Comparison of ENCODE assay signal across 23 cellular contexts in genomic region chr2:26914286-26914962, GRCh38. TPM values are rescaled to one million over a fixed set of nuclear protein-coding genes. Genes with fewer than 3 reads are reported as not detected.
DNase-seq lines count a peak whose midpoint lies in the region; ATAC-seq and TF ChIP-seq lines count a peak whose summit lies in the region.
"Had no signal": no experiment of that assay in that cellular context is flagged by ENCODE, and none has a peak within 500 bp of the region (broad histone marks: within the 10 kb centered on the region; RNA-seq: fewer than 3 reads in every experiment).

No MANE protein-coding gene starts in this region.

- H3K27me3 ChIP-seq in HUES48 (ENCODE audit: control insufficient read depth, insufficient read depth, low read length) = peaks cover 4% of the 10 kb centered on the region; the same call in 1 of the 2 replicates
- H3K27me3 ChIP-seq: tibial nerve had no signal

- DNase-seq in WTC11 (ENCODE audit: low spot score) (peak; percentile 35), iPS-NIHi11 (ENCODE audit: low spot score) (peak; percentile 67), substantia nigra (lab: John Stamatoyannopoulos, UW) (no peak), NCI-H187 treated with DMSO at 0.1 percent for 48 hours (lab: John Stamatoyannopoulos, UW) (no peak)
- DNase-seq: AML-193; DND-41; HCEC 1CT; Karpas-422; naive thymus-derived CD8-positive, alpha-beta T cell; NCI-H2029; NCI-H446 treated with DMSO at 0.1 percent for 48 hours; stimulated activated naive CD4-positive, alpha-beta T cell treated with Interleukin-2 at 50 U/mL for 16 hours had no signal

- CTCF ChIA-PET in WTC11 (lab: Charles Lee) = interaction anchor here (1.0 to 1.9 kb wide), 4 partner anchors 8 to 102 kb away, joined by 3 to 7 read pairs (median 6); no protein-coding TSS in a partner anchor

- H3K27me3 Mint-ChIP-seq in WTC11 (ENCODE audit: low read depth) = peaks cover 3% of the 10 kb centered on the region; the same call in 1 of the 2 replicates

- H3K9ac ChIP-seq in HUES48 (ENCODE audit: low read depth, low read length) = no peak overlapping the region

- no peak for TF ChIP-seq CTCF in WTC11 (IDR thresholded peaks at IDR 0.05)

- no peak overlapping the region for H3K27ac Mint-ChIP-seq in WTC11
- H3K27ac Mint-ChIP-seq: activated T-helper 17 cell treated with anti-CD3 and anti-CD28 coated beads, Interleukin-2, amount 50 U/mL, for 72 hours; dendritic cell treated with granulocyte-macrophage colony-stimulating factor and Interleukin-4, amounts not matched to agents 40 ng/mL and 50 ng/mL, for 4 days; memory B cell; naive thymus-derived CD8-positive, alpha-beta T cell had no signal

- no peaks in the 10 kb centered on the region for H3K36me3 ChIP-seq in HUES48 (ENCODE audit: control insufficient read depth, insufficient read depth, low read length)
- H3K36me3 ChIP-seq: breast epithelium, tibial nerve had no signal

- ATAC-seq in WTC11 (peak; percentile 76), HG03571 (IDR thresholded peaks at IDR 0.05; ENCODE audit: unreplicated experiment) (no peak), GM21367 (IDR thresholded peaks at IDR 0.05; ENCODE audit: unreplicated experiment) (no peak)
- ATAC-seq: activated T-helper 17 cell treated with anti-CD3 and anti-CD28 coated beads, Interleukin-2, amount 50 U/mL, for 72 hours; naive thymus-derived CD8-positive, alpha-beta T cell had no signal

- H3K4me1 Mint-ChIP-seq in WTC11 = peaks cover 24% of the 10 kb centered on the region
- H3K4me1 Mint-ChIP-seq: activated T-helper 17 cell treated with anti-CD3 and anti-CD28 coated beads, Interleukin-2, amount 50 U/mL, for 72 hours; memory B cell; naive thymus-derived CD8-positive, alpha-beta T cell had no signal

- no peak overlapping the region for H3K4me3 Mint-ChIP-seq in WTC11
- H3K4me3 Mint-ChIP-seq: activated T-helper 17 cell treated with anti-CD3 and anti-CD28 coated beads, Interleukin-2, amount 50 U/mL, for 72 hours; dendritic cell treated with granulocyte-macrophage colony-stimulating factor and Interleukin-4, amounts not matched to agents 40 ng/mL and 50 ng/mL, for 4 days; memory B cell; naive thymus-derived CD8-positive, alpha-beta T cell had no signal

- peaks cover 30% of the 10 kb centered on the region for H3K4me1 ChIP-seq in HUES48 (ENCODE audit: control insufficient read depth, insufficient read depth, low read length)
- H3K4me1 ChIP-seq: breast epithelium had no signal

- no peaks in the 10 kb centered on the region for H3K9me3 Mint-ChIP-seq in WTC11
- H3K9me3 Mint-ChIP-seq: activated T-helper 17 cell treated with anti-CD3 and anti-CD28 coated beads, Interleukin-2, amount 50 U/mL, for 72 hours; dendritic cell treated with granulocyte-macrophage colony-stimulating factor and Interleukin-4, amounts not matched to agents 40 ng/mL and 50 ng/mL, for 4 days; naive thymus-derived CD8-positive, alpha-beta T cell had no signal

- H3K4me3 ChIP-seq in HUES48 (ENCODE audit: low read depth, low read length) = no peak overlapping the region
- H3K4me3 ChIP-seq: breast epithelium, hepatocyte, skin epidermis, tibial nerve had no signal

- no peaks in the 10 kb centered on the region for H3K9me3 ChIP-seq in HUES48 (ENCODE audit: control insufficient read depth, insufficient read depth, low read length)
- H3K9me3 ChIP-seq: breast epithelium, tibial nerve had no signal

- POLR2A ChIA-PET in WTC11 (lab: Charles Lee) = no interaction called here

- peak overlapping the region; percentile 61 for H3K27ac ChIP-seq in HUES48 (ENCODE audit: low read depth, low read length)
- peak overlapping the region; percentile 82 for H3K27ac ChIP-seq in substantia nigra (ENCODE audit: low read depth, low read length, poor library complexity, severe bottlenecking)
- H3K27ac ChIP-seq: breast epithelium, hepatocyte, RWPE1, skin epidermis, tibial nerve had no signal

- no peaks in the 10 kb centered on the region for H3K36me3 Mint-ChIP-seq in WTC11
- H3K36me3 Mint-ChIP-seq: memory B cell; naive thymus-derived CD8-positive, alpha-beta T cell had no signal

TF ChIP-seq in WTC11, 78 proteins besides CTCF, POLR2A, EP300 and RAD21:
- TF ChIP-seq ZNF281 (CRISPR knock-in tag; IDR thresholded peaks at IDR 0.05) (no peak), NR1H2 (CRISPR knock-in tag; IDR thresholded peaks at IDR 0.05) (no peak)

RNA-seq across cellular contexts. Expression of gene MAPRE3, which starts 56.0 kb away (rescaled TPM):
- total RNA-seq in WTC11 (2021) = 4.9 to 10.3 TPM (median 6.0 TPM) in 3 replicates

Comparison
In these comparisons a context has a peak if more than half of its experiments do, and no peak if none do; other contexts are left out.
1. DNase-seq: peak in WTC11 (single experiment) and iPS-NIHi11 (single experiment); none in substantia nigra (0 of 49) and NCI-H187 treated with DMSO at 0.1 percent for 48 hours (single experiment).